ENCODE assay signal across 1 cellular context in genomic region chr2:33230133-33230618, GRCh38.
TF ChIP-seq lines count a peak whose summit lies in the region.

No MANE protein-coding gene starts in this region.

TF ChIP-seq in GM23338, 12 proteins besides CTCF, POLR2A, EP300 and RAD21 (continued from another document):
- TF ChIP-seq, protein P1, sequence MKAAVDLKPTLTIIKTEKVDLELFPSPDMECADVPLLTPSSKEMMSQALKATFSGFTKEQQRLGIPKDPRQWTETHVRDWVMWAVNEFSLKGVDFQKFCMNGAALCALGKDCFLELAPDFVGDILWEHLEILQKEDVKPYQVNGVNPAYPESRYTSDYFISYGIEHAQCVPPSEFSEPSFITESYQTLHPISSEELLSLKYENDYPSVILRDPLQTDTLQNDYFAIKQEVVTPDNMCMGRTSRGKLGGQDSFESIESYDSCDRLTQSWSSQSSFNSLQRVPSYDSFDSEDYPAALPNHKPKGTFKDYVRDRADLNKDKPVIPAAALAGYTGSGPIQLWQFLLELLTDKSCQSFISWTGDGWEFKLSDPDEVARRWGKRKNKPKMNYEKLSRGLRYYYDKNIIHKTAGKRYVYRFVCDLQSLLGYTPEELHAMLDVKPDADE (IDR thresholded peaks at IDR 0.05) = no peak
- TF ChIP-seq REST (IDR thresholded peaks at IDR 0.05; ENCODE audit: unreplicated experiment) = no peak
- no peak for TF ChIP-seq STAT1 (IDR thresholded peaks at IDR 0.05; ENCODE audit: unreplicated experiment)
- no peak for TF ChIP-seq JUNB (IDR thresholded peaks at IDR 0.05; ENCODE audit: unreplicated experiment)
- TF ChIP-seq CREB1 (CRISPR knock-in tag; IDR thresholded peaks at IDR 0.05; ENCODE audit: low read depth) = no peak
- TF ChIP-seq NANOG (IDR thresholded peaks at IDR 0.05; ENCODE audit: borderline replicate concordance) = no peak
- no peak for TF ChIP-seq ZNF114 (CRISPR knock-in tag; IDR thresholded peaks at IDR 0.05)
- TF ChIP-seq POLR2AphosphoS5 (IDR thresholded peaks at IDR 0.05; ENCODE audit: low read depth) = no peak
- TF ChIP-seq ZNF331 (CRISPR knock-in tag; IDR thresholded peaks at IDR 0.05; ENCODE audit: low read depth) = no peak
